In genomic region chr2:227363756-227364155, GRCh38 we compare ENCODE assay signal across 17 cellular contexts. TPM values are rescaled to one million over a fixed set of nuclear protein-coding genes. Genes with fewer than 3 reads are reported as not detected.
DNase-seq lines count a peak whose midpoint lies in the region; ATAC-seq and TF ChIP-seq lines count a peak whose summit lies in the region.
"Had no signal": no experiment of that assay in that cellular context is flagged by ENCODE, and none has a peak within 500 bp of the region (broad histone marks: within the 10 kb centered on the region; RNA-seq: fewer than 3 reads in every experiment).

No MANE protein-coding gene starts in this region.

- H3K4me3 Mint-ChIP-seq in chondrocyte (ENCODE audit: unreplicated experiment), result no peak overlapping the region
- no peak overlapping the region for H3K4me3 Mint-ChIP-seq in naive thymus-derived CD4-positive, alpha-beta T cell
- H3K4me3 Mint-ChIP-seq: T-helper 1 cell treated with Interleukin-12 subunit alpha and Interleukin-12 subunit beta and Interleukin-4 antibody, amounts not matched to agents 30 μg/mL and 1 μg/mL, for 36 hours had no signal

- DNase-seq in GM10266 (ENCODE audit: extremely low spot score) (no peak), MM.1S (no peak), chondrocyte (ENCODE audit: low spot score) (no peak), prostate gland (ENCODE audit: low spot score) (no peak), DMS153 treated with DMSO at 0.1 percent for 48 hours (lab: John Stamatoyannopoulos, UW; ENCODE audit: unreplicated experiment) (no peak), COLO668 (lab: John Stamatoyannopoulos, UW; ENCODE audit: unreplicated experiment) (no peak)
- peak in 6 of 9 donors; percentile 3 to 32 (median 15) for DNase-seq in naive thymus-derived CD4-positive, alpha-beta T cell
- DNase-seq: kidney glomerular epithelial cell; NCI-H1048; NCI-H774; stimulated activated CD4-positive, alpha-beta T cell treated with anti-CD3 and anti-CD28 coated beads, Interleukin-4, amount 100 ng/mL, for 1 hour had no signal

- H3K4me1 ChIP-seq in MM.1S (ENCODE audit: low read length), result no peaks in the 10 kb centered on the region
- H3K4me1 ChIP-seq in naive thymus-derived CD4-positive, alpha-beta T cell (ENCODE audit: control insufficient read depth in 2 of 2, insufficient read depth in 2 of 2, low read length in 2 of 2), result no peaks in the 10 kb centered on the region
- no peaks in the 10 kb centered on the region for H3K4me1 ChIP-seq in prostate gland (replicated peaks)

- no peak for ATAC-seq in naive thymus-derived CD4-positive, alpha-beta T cell

- H3K9me3 ChIP-seq in MM.1S (replicated peaks; ENCODE audit: insufficient read depth, low read length), result no peaks in the 10 kb centered on the region
- no peaks in the 10 kb centered on the region for H3K9me3 ChIP-seq in naive thymus-derived CD4-positive, alpha-beta T cell (ENCODE audit: control insufficient read depth in 2 of 3, low read length in 3 of 3)
- no peaks in the 10 kb centered on the region for H3K9me3 ChIP-seq in prostate gland
- H3K9me3 ChIP-seq: ascending aorta had no signal

- no peak overlapping the region for H3K27ac Mint-ChIP-seq in chondrocyte (ENCODE audit: unreplicated experiment)
- H3K27ac Mint-ChIP-seq in naive thymus-derived CD4-positive, alpha-beta T cell, result no peak overlapping the region
- H3K27ac Mint-ChIP-seq: T-helper 1 cell treated with Interleukin-12 subunit alpha and Interleukin-12 subunit beta and Interleukin-4 antibody, amounts not matched to agents 30 μg/mL and 1 μg/mL, for 36 hours had no signal

- H3K36me3 ChIP-seq in MM.1S (replicated peaks; ENCODE audit: insufficient read depth, low read length) (no peaks in the 10 kb centered on the region), prostate gland (no peaks in the 10 kb centered on the region)
- H3K36me3 ChIP-seq in naive thymus-derived CD4-positive, alpha-beta T cell (ENCODE audit: control insufficient read depth in 2 of 3, insufficient read depth in 3 of 3, low read length in 3 of 3), result peaks cover 0 to 5% (median 0%) of the 10 kb centered on the region in 3 experiments

- H3F3A ChIP-seq in MM.1S (ENCODE audit: insufficient read depth, low read length), result no peaks in the 10 kb centered on the region

- no peak overlapping the region for H3K27ac ChIP-seq in MM.1S (ENCODE audit: low read length)
- H3K27ac ChIP-seq in naive thymus-derived CD4-positive, alpha-beta T cell (ENCODE audit: low read depth, low read length), result no peak overlapping the region
- no peak overlapping the region for H3K27ac ChIP-seq in prostate gland

- H3K4me2 ChIP-seq in MM.1S (ENCODE audit: low read depth, low read length), result no peak overlapping the region

- H3K9me2 ChIP-seq in MM.1S (replicated peaks; ENCODE audit: insufficient read depth, low read length), result no peaks in the 10 kb centered on the region

- peaks cover 16% of the 10 kb centered on the region for H3K36me3 Mint-ChIP-seq in chondrocyte (ENCODE audit: low read depth)
- peaks cover 0 to 9% (median 0%) of the 10 kb centered on the region in 5 donors for H3K36me3 Mint-ChIP-seq in naive thymus-derived CD4-positive, alpha-beta T cell

- no peaks in the 10 kb centered on the region for H4K20me1 ChIP-seq in MM.1S (ENCODE audit: insufficient read depth, low read length)

- TF ChIP-seq CTCF in GM10266 (IDR thresholded peaks at IDR 0.05; ENCODE audit: control insufficient read depth, insufficient read depth, low read depth, missing control alignments) (peak; percentile 10), MM.1S (IDR thresholded peaks at IDR 0.05; ENCODE audit: low read length) (peak; percentile 18), chondrocyte (IDR thresholded peaks at IDR 0.05) (peak; percentile 35), prostate gland (IDR thresholded peaks at IDR 0.05) (no peak)

- H3K4me1 Mint-ChIP-seq in chondrocyte (ENCODE audit: low read depth), result peaks cover 32% of the 10 kb centered on the region
- peaks cover 0 to 8% (median 0%) of the 10 kb centered on the region in 7 donors for H3K4me1 Mint-ChIP-seq in naive thymus-derived CD4-positive, alpha-beta T cell

- 93% methylated on average over 6 of the region's 6 CpGs for WGBS in prostate gland

- H3K9ac ChIP-seq in MM.1S (ENCODE audit: low read length), result no peak overlapping the region

- CTCF ChIA-PET in naive thymus-derived CD4-positive, alpha-beta T cell (lab: Charles Lee), result no interaction called here

- peaks cover 2% of the 10 kb centered on the region for H3K9me3 Mint-ChIP-seq in chondrocyte (ENCODE audit: low read depth)
- H3K9me3 Mint-ChIP-seq in naive thymus-derived CD4-positive, alpha-beta T cell, result no peaks in the 10 kb centered on the region
- H3K9me3 Mint-ChIP-seq: T-helper 1 cell treated with Interleukin-12 subunit alpha and Interleukin-12 subunit beta and Interleukin-4 antibody, amounts not matched to agents 30 μg/mL and 1 μg/mL, for 36 hours had no signal

- H3K79me2 ChIP-seq in MM.1S (ENCODE audit: low read length), result no peaks in the 10 kb centered on the region

- TF ChIP-seq POLR2A in prostate gland (IDR thresholded peaks at IDR 0.05), result no peak

- no peak overlapping the region for H3K4me3 ChIP-seq in MM.1S (ENCODE audit: low read length)
- no peak overlapping the region for H3K4me3 ChIP-seq in naive thymus-derived CD4-positive, alpha-beta T cell (ENCODE audit: low read length)
- no peak overlapping the region for H3K4me3 ChIP-seq in prostate gland
- H3K4me3 ChIP-seq: ascending aorta had no signal

- POLR2A ChIA-PET in naive thymus-derived CD4-positive, alpha-beta T cell (lab: Charles Lee), result no interaction called here

- H2AFZ ChIP-seq in MM.1S (ENCODE audit: low read length), result no peak overlapping the region

- H3K27me3 ChIP-seq in MM.1S (replicated peaks; ENCODE audit: insufficient read depth, low read length) (no peaks in the 10 kb centered on the region), prostate gland (replicated peaks; ENCODE audit: insufficient read depth) (no peaks in the 10 kb centered on the region)
- no peaks in the 10 kb centered on the region for H3K27me3 ChIP-seq in naive thymus-derived CD4-positive, alpha-beta T cell (ENCODE audit: control insufficient read depth in 2 of 2, insufficient read depth in 2 of 2, low read length in 2 of 2)
- H3K27me3 ChIP-seq: ascending aorta had no signal

- H3K27me3 Mint-ChIP-seq in chondrocyte (ENCODE audit: low read depth), result no peaks in the 10 kb centered on the region
- H3K27me3 Mint-ChIP-seq in naive thymus-derived CD4-positive, alpha-beta T cell, result no peaks in the 10 kb centered on the region

- intact Hi-C loops in naive thymus-derived CD4-positive, alpha-beta T cell (cut with micrococcal nuclease), result loop anchor here in 1 of 2 donors (5.0 kb wide), 1 partner anchor 99 kb away; no protein-coding TSS in a partner anchor
- intact Hi-C loops in prostate gland (cut with DNase I), result no loop called here

RNA-seq across cellular contexts. Expression of gene TM4SF20, which starts 15.3 kb away (rescaled TPM):
- not detected in 3 replicates for total RNA-seq in chondrocyte
- total RNA-seq in naive thymus-derived CD4-positive, alpha-beta T cell, result not detected
- under 1 TPM in 1 of 2 donors, not detected in 1; 0.09 TPM for polyA plus RNA-seq in naive thymus-derived CD4-positive, alpha-beta T cell
- not detected for total RNA-seq in prostate gland
- total RNA-seq: ascending aorta, Daoy had no signal

RNA-seq across cellular contexts. Expression of gene SCYGR1, which starts 24.0 kb away (rescaled TPM):
- total RNA-seq in chondrocyte (not detected in 3 replicates), prostate gland (not detected)
- not detected for total RNA-seq in naive thymus-derived CD4-positive, alpha-beta T cell
- polyA plus RNA-seq in naive thymus-derived CD4-positive, alpha-beta T cell, result not detected
- total RNA-seq: ascending aorta, Daoy, H4, subcutaneous adipose tissue had no signal
- polyA plus RNA-seq: esophagus had no signal

RNA-seq across cellular contexts. Expression of gene MFF, which starts 38.7 kb away (rescaled TPM):
- 64.7 to 76.0 TPM (median 66.8 TPM) in 3 replicates for total RNA-seq in chondrocyte
- 10 to 100 TPM; 51.7 to 64.7 (median 61.8) TPM for total RNA-seq in naive thymus-derived CD4-positive, alpha-beta T cell
- polyA plus RNA-seq in naive thymus-derived CD4-positive, alpha-beta T cell, result 100 to 1,000 TPM; 139 to 153 TPM
- 100 to 1,000 TPM in 1 of 2 donors, 10 to 100 TPM in 1; 94.7 to 180 TPM for total RNA-seq in prostate gland

Comparison
In these comparisons a context has a peak if more than half of its experiments do, and no peak if none do; other contexts are left out.
1. DNase-seq: peak in naive thymus-derived CD4-positive, alpha-beta T cell (6 of 9); none in GM10266 (single experiment), MM.1S (single experiment), chondrocyte (single experiment), prostate gland (single experiment), DMS153 treated with DMSO at 0.1 percent for 48 hours (single experiment) and COLO668 (single experiment).
2. CTCF ChIP-seq: peak in GM10266 (single experiment), MM.1S (single experiment) and chondrocyte (single experiment); none in prostate gland (0 of 4).